In the genomic region with DNA sequence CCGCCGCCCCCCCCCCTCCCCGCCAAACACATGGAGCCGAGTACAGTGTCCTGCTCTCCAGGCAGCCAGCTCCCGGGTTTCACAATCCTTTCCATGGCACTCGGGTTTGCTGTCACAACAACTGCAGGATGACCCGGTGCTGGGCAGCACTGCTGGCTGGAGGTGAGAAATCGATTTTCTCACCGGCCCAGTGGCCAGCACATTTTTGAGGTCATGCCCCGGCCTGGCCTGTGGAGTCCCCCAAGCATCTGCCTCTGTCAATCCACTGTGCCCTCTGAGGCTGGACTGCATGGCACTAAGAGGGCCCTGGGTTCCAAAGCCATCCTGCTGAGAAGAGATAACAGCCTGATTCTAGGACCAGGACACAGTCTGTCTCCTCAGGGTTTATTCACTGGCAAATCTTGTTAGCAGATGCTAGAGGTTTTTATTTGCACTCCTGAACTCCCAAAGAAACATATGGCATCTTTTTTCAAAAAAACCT, we compare ENCODE assay signal across 10 cellular contexts.
DNase-seq lines count a peak whose midpoint lies in the region; ATAC-seq and TF ChIP-seq lines count a peak whose summit lies in the region.
"Had no signal": no experiment of that assay in that cellular context is flagged by ENCODE, and none has a peak within 500 bp of the region (broad histone marks: within the 10 kb centered on the region; RNA-seq: fewer than 3 reads in every experiment).

No MANE protein-coding gene starts in this region.

- H3K9me3 ChIP-seq in hepatocyte (ENCODE audit: low read depth) (no peaks in the 10 kb centered on the region), aorta (ENCODE audit: control insufficient read depth, low read length) (no peaks in the 10 kb centered on the region)

- H3K27me3 Mint-ChIP-seq in WTC11 (ENCODE audit: low read depth): peaks cover 3% of the 10 kb centered on the region; the same call in 1 of the 2 replicates

- POLR2A ChIA-PET in WTC11 (lab: Charles Lee): no interaction called here

- H4K20me1 ChIP-seq in hepatocyte (ENCODE audit: insufficient read depth, poor library complexity, severe bottlenecking): no peaks in the 10 kb centered on the region

- no peak for DNase-seq in Right ventricle myocardium inferior (ENCODE audit: missing footprints)
- no peak for DNase-seq in cardiac septum (ENCODE audit: low spot score)
- no peak for DNase-seq in WTC11 (ENCODE audit: low spot score)
- peak; percentile 40 for DNase-seq in hepatocyte (ENCODE audit: low spot score)
- DNase-seq in aorta: peak in 1 of 2 donors; percentile 62
- no peak for DNase-seq in NCI-H1105 treated with DMSO at 0.1 percent for 48 hours (lab: John Stamatoyannopoulos, UW)
- no peak for DNase-seq in stimulated activated CD4-positive, alpha-beta T cell treated with anti-CD3 and anti-CD28 coated beads, Interleukin-4, amount 100 ng/mL, for 24 hours
- DNase-seq: BE2C had no signal

- peaks cover 6% of the 10 kb centered on the region for H3K9me3 Mint-ChIP-seq in WTC11

- peaks cover 4% of the 10 kb centered on the region for H3K4me1 ChIP-seq in hepatocyte (ENCODE audit: insufficient read depth)
- peaks cover 0 to 2% of the 10 kb centered on the region in 2 donors for H3K4me1 ChIP-seq in aorta (ENCODE audit: control insufficient read depth in 1 of 2, insufficient read depth in 2 of 2, low read length in 2 of 2)
- H3K4me1 ChIP-seq: BE2C had no signal

- H3K36me3 Mint-ChIP-seq in WTC11: peaks cover 7% of the 10 kb centered on the region

- TF ChIP-seq CTCF in WTC11 (IDR thresholded peaks at IDR 0.05): no peak
- no peak for TF ChIP-seq CTCF in hepatocyte (IDR thresholded peaks at IDR 0.05; ENCODE audit: poor library complexity)

- intact Hi-C loops in Right ventricle myocardium inferior (cut with DNase I) (loop anchor here (10.0 kb wide), 1 partner anchor 82 kb away; no protein-coding TSS in a partner anchor), cardiac septum (cut with DNase I) (no loop called here), aorta (cut with DNase I) (no loop called here)

- WGBS in hepatocyte (ENCODE audit: low lambda C conversion rate, missing lambda C conversion rate): 51% methylated on average over 8 of the region's 10 CpGs
- WGBS in aorta, 2 donors: 9% methylated on average over 8 to 10 of the region's 10 CpGs

- peaks cover 22% of the 10 kb centered on the region for H3K4me1 Mint-ChIP-seq in WTC11

- no peaks in the 10 kb centered on the region for H3K79me2 ChIP-seq in hepatocyte

- H3K36me3 ChIP-seq in hepatocyte (replicated peaks; ENCODE audit: insufficient read depth, low read depth) (no peaks in the 10 kb centered on the region), aorta (ENCODE audit: control insufficient read depth in 1 of 2, insufficient read depth in 2 of 2, low read length in 1 of 2) (no peaks in the 10 kb centered on the region)
- H3K36me3 ChIP-seq: BE2C had no signal

- no peak overlapping the region for H3K4me2 ChIP-seq in hepatocyte

- no peaks in the 10 kb centered on the region for H3K9me2 ChIP-seq in hepatocyte (replicated peaks; ENCODE audit: insufficient read depth)

- no peak overlapping the region for H3K4me3 Mint-ChIP-seq in WTC11

- H3K27me3 ChIP-seq in hepatocyte (no peaks in the 10 kb centered on the region), aorta (ENCODE audit: control insufficient read depth in 1 of 2, insufficient read depth in 2 of 2, low read length in 1 of 2) (no peaks in the 10 kb centered on the region)
- H3K27me3 ChIP-seq: BE2C had no signal

- H2AFZ ChIP-seq in hepatocyte: no peak overlapping the region

- CTCF ChIA-PET in WTC11 (lab: Charles Lee): interaction anchor here (1.1 to 3.6 kb wide), 8 partner anchors 11 to 398 kb away, joined by 3 to 24 read pairs (median 5); no protein-coding TSS in a partner anchor

- no peak overlapping the region for H3K27ac Mint-ChIP-seq in WTC11

- no peak overlapping the region for H3K4me3 ChIP-seq in hepatocyte
- H3K4me3 ChIP-seq in aorta (ENCODE audit: low read length in 2 of 2): no peak overlapping the region
- H3K4me3 ChIP-seq: SK-N-MC had no signal

- ATAC-seq in Right ventricle myocardium inferior: peak; percentile 76
- ATAC-seq in WTC11: peak; percentile 26; the same call in 1 of the 2 replicates
- peak; percentile 77 for ATAC-seq in aorta (ENCODE audit: low FRiP score)
- no peak for ATAC-seq in GM19397 (IDR thresholded peaks at IDR 0.05; ENCODE audit: unreplicated experiment)

- H3K27ac ChIP-seq in hepatocyte: no peak overlapping the region
- H3K27ac ChIP-seq in aorta (ENCODE audit: low read depth in 1 of 2, low read length in 2 of 2): no peak overlapping the region
- H3K27ac ChIP-seq: SK-N-MC had no signal

TF ChIP-seq in WTC11, 78 proteins besides CTCF, POLR2A, EP300 and RAD21:
- TF ChIP-seq ESRRA (CRISPR knock-in tag; IDR thresholded peaks at IDR 0.05; ENCODE audit: borderline replicate concordance): no peak
- no peak for TF ChIP-seq MXD4 (CRISPR knock-in tag; IDR thresholded peaks at IDR 0.05; ENCODE audit: borderline replicate concordance)
- TF ChIP-seq ETV6 (CRISPR knock-in tag; IDR thresholded peaks at IDR 0.05): no peak
- TF ChIP-seq HMGA2 (CRISPR knock-in tag; IDR thresholded peaks at IDR 0.05): no peak
